9 cellular contexts compared by ENCODE assay signal in genomic region chr2:239751719-239752355, GRCh38.
DNase-seq lines count a peak whose midpoint lies in the region; ATAC-seq and TF ChIP-seq lines count a peak whose summit lies in the region.
"Had no signal": no experiment of that assay in that cellular context is flagged by ENCODE, and none has a peak within 500 bp of the region (broad histone marks: within the 10 kb centered on the region; RNA-seq: fewer than 3 reads in every experiment).

No MANE protein-coding gene starts in this region.

- H3K79me2 ChIP-seq in smooth muscle cell (ENCODE audit: low read depth): no peaks in the 10 kb centered on the region

- H3K9me3 ChIP-seq in smooth muscle cell (replicated peaks; ENCODE audit: low read depth): no peaks in the 10 kb centered on the region

- no peaks in the 10 kb centered on the region for H3K36me3 ChIP-seq in smooth muscle cell (ENCODE audit: low read depth)
- H3K36me3 ChIP-seq in H7 (replicated peaks; ENCODE audit: control insufficient read depth, insufficient read depth, low read length): no peaks in the 10 kb centered on the region

- H3K27me3 ChIP-seq in smooth muscle cell (ENCODE audit: low read depth) (no peaks in the 10 kb centered on the region), H7 (ENCODE audit: control insufficient read depth, insufficient read depth, low read length) (no peaks in the 10 kb centered on the region)

- H3K4me1 ChIP-seq in smooth muscle cell (ENCODE audit: low read depth): peaks cover 7% of the 10 kb centered on the region

- peak overlapping the region; percentile 32 for H3K4me3 ChIP-seq in coronary artery
- H3K4me3 ChIP-seq in smooth muscle cell: no peak overlapping the region
- H3K4me3 ChIP-seq in H7 (ENCODE audit: insufficient read depth, low read depth, low read length): no peak overlapping the region

- WGBS in smooth muscle cell (ENCODE audit: low lambda C conversion rate): 57% methylated on average over 23 of the region's 23 CpGs

- no peaks in the 10 kb centered on the region for H4K20me1 ChIP-seq in smooth muscle cell (ENCODE audit: low read depth)

- peak overlapping the region; percentile 10 for H2AFZ ChIP-seq in smooth muscle cell (ENCODE audit: low read depth)

- H3F3A ChIP-seq in smooth muscle cell (ENCODE audit: low read depth): no peaks in the 10 kb centered on the region

- H3K4me2 ChIP-seq in smooth muscle cell: peak overlapping the region; percentile 68

- H3K27ac ChIP-seq in coronary artery (no peak overlapping the region), smooth muscle cell (ENCODE audit: low read depth) (no peak overlapping the region)

- ATAC-seq in esophagus mucosa (no peak), GM21528 (IDR thresholded peaks at IDR 0.05; ENCODE audit: low FRiP score, unreplicated experiment) (no peak)

- DNase-seq in CMK (ENCODE audit: low read depth) (peak; percentile 70), coronary artery (ENCODE audit: low spot score) (no peak), smooth muscle cell (lab: John Stamatoyannopoulos, UW; ENCODE audit: unreplicated experiment) (no peak), nucleus accumbens (lab: John Stamatoyannopoulos, UW) (no peak), H7 (no peak)
- peak; percentile 13 for DNase-seq in activated CD4-positive, alpha-beta T cell treated with anti-CD3 and anti-CD28 coated beads for 1 hour
- DNase-seq: Calu3 had no signal

- TF ChIP-seq CTCF in coronary artery (IDR thresholded peaks at IDR 0.05): no peak
- TF ChIP-seq CTCF in smooth muscle cell (IDR thresholded peaks at IDR 0.05; ENCODE audit: borderline replicate concordance, insufficient read depth, poor library complexity, severe bottlenecking): no peak

- H3K9ac ChIP-seq in smooth muscle cell (ENCODE audit: low read depth): no peak overlapping the region

Comparison
In these comparisons a context has a peak if more than half of its experiments do, and no peak if none do; other contexts are left out.
1. DNase-seq: peak in CMK (single experiment) and activated CD4-positive, alpha-beta T cell treated with anti-CD3 and anti-CD28 coated beads for 1 hour (single experiment); none in coronary artery (single experiment), smooth muscle cell (single experiment), nucleus accumbens (0 of 56) and H7 (single experiment).